ENCODE assay signal across 8 cellular contexts in genomic region chr1:52551476-52552235, GRCh38. TPM values are rescaled to one million over a fixed set of nuclear protein-coding genes. Genes with fewer than 3 reads are reported as not detected.
DNase-seq lines count a peak whose midpoint lies in the region; ATAC-seq and TF ChIP-seq lines count a peak whose summit lies in the region.

No MANE protein-coding gene starts in this region.

- H3K4me2 ChIP-seq in GM23248 (ENCODE audit: unreplicated experiment), result peak overlapping the region; percentile 93

- DNase-seq in GM23248 (peak; percentile 68), NCI-H748 (lab: John Stamatoyannopoulos, UW; ENCODE audit: unreplicated experiment) (peak; percentile 59), left ventricle myocardium inferior (no peak), GOT3 (lab: John Stamatoyannopoulos, UW) (no peak)
- peak; percentile 9 for DNase-seq in activated T-helper 9 cell treated with anti-CD3 and anti-CD28 coated beads, Interleukin-2, amount 50 U/mL, for 16 hours (ENCODE audit: low read depth)

- intact Hi-C loops in left ventricle myocardium inferior (cut with micrococcal nuclease), result no loop called here

- no peak for TF ChIP-seq CTCF in left ventricle myocardium inferior (IDR thresholded peaks at IDR 0.05; ENCODE audit: borderline replicate concordance)

- H3K27ac ChIP-seq in GM23248 (peak overlapping the region; percentile 50), left ventricle myocardium inferior (replicated peaks) (peak overlapping the region; percentile 89), skeletal muscle tissue (ENCODE audit: low read depth, low read length) (peak overlapping the region; percentile 94)

- H3K79me2 ChIP-seq in GM23248 (ENCODE audit: insufficient read depth), result peaks cover 58% of the 10 kb centered on the region

- H3K9me3 ChIP-seq in GM23248 (ENCODE audit: low read depth), result no peaks in the 10 kb centered on the region
- H3K9me3 ChIP-seq in left ventricle myocardium inferior (replicated peaks), result no peaks in the 10 kb centered on the region
- no peaks in the 10 kb centered on the region for H3K9me3 ChIP-seq in skeletal muscle tissue (ENCODE audit: control insufficient read depth in 3 of 3, low read length in 3 of 3)

- H3K4me1 ChIP-seq in GM23248 (ENCODE audit: insufficient read depth) (peaks cover 17% of the 10 kb centered on the region), left ventricle myocardium inferior (peaks cover 42% of the 10 kb centered on the region), skeletal muscle tissue (ENCODE audit: control insufficient read depth in 3 of 3, insufficient read depth in 3 of 3, low read length in 3 of 3) (peaks cover 3 to 23% (median 12%) of the 10 kb centered on the region in 3 donors)

- peak overlapping the region; percentile 87 for H3K4me3 ChIP-seq in GM23248
- H3K4me3 ChIP-seq in left ventricle myocardium inferior, result peak overlapping the region; percentile 98
- peak overlapping the region; percentile 85 to 90 (median 90) for H3K4me3 ChIP-seq in skeletal muscle tissue (ENCODE audit: low read length in 3 of 3)

- H3K27me3 ChIP-seq in GM23248 (replicated peaks; ENCODE audit: insufficient read depth) (no peaks in the 10 kb centered on the region), left ventricle myocardium inferior (ENCODE audit: low read depth) (no peaks in the 10 kb centered on the region), skeletal muscle tissue (ENCODE audit: control insufficient read depth in 3 of 3, insufficient read depth in 3 of 3, low read length in 3 of 3) (no peaks in the 10 kb centered on the region)

- H3K9ac ChIP-seq in GM23248 (peak overlapping the region; percentile 86), skeletal muscle tissue (ENCODE audit: low read depth in 1 of 3, low read length in 3 of 3) (peak overlapping the region; percentile 93 to 97 (median 95))

- in situ Hi-C loops in GM23248 (cut with MboI), result no loop called here

- peaks cover 25% of the 10 kb centered on the region for H3F3A ChIP-seq in GM23248 (ENCODE audit: insufficient read depth)

- no peaks in the 10 kb centered on the region for H3K9me2 ChIP-seq in GM23248 (ENCODE audit: insufficient read depth)

- ATAC-seq in GM18873 (IDR thresholded peaks at IDR 0.05; ENCODE audit: low FRiP score, unreplicated experiment) (no peak), HG02571 (IDR thresholded peaks at IDR 0.05; ENCODE audit: unreplicated experiment) (no peak)

- H3K36me3 ChIP-seq in GM23248 (ENCODE audit: low read depth), result no peaks in the 10 kb centered on the region
- no peaks in the 10 kb centered on the region for H3K36me3 ChIP-seq in left ventricle myocardium inferior
- H3K36me3 ChIP-seq in skeletal muscle tissue (ENCODE audit: control insufficient read depth in 3 of 3, insufficient read depth in 3 of 3, low read length in 3 of 3), result no peaks in the 10 kb centered on the region

- WGBS in GM23248 (ENCODE audit: low coverage in 1 of 2, low lambda C conversion rate in 2 of 2, missing lambda C conversion rate in 2 of 2), 2 experiments, result 16% methylated on average over 20 of the region's 20 CpGs

- peak overlapping the region; percentile 91 for H2AFZ ChIP-seq in GM23248

- H4K20me1 ChIP-seq in GM23248 (ENCODE audit: insufficient read depth), result no peaks in the 10 kb centered on the region

RNA-seq across cellular contexts. Expression of gene TUT4, which starts 1.2 kb away (rescaled TPM):
- 14.9 and 29.1 TPM in 2 replicates for total RNA-seq in GM23248 (2014; rRNA removed; shearing (Covaris generic))
- 13.9 and 18.9 TPM in 2 replicates for polyA plus RNA-seq in GM23248 (2016; fragmentation: Nextera tagmentation; extraction: Ambion mirVana)
- 30.9 TPM for total RNA-seq in left ventricle myocardium inferior
- total RNA-seq in skeletal muscle tissue, result 103 TPM

RNA-seq across cellular contexts. Expression of gene GPX7, which starts 50.5 kb away (rescaled TPM):
- 38.7 and 44.7 TPM in 2 replicates for total RNA-seq in GM23248 (2014; rRNA removed; shearing (Covaris generic))
- polyA plus RNA-seq in GM23248 (2016; fragmentation: Nextera tagmentation; extraction: Ambion mirVana), result 36.1 and 39.7 TPM in 2 replicates
- total RNA-seq in left ventricle myocardium inferior (5.2 TPM), skeletal muscle tissue (96.0 TPM)

Comparison
In these comparisons a context has a peak if more than half of its experiments do, and no peak if none do; other contexts are left out.
1. DNase-seq: peak in GM23248 (single experiment), NCI-H748 (single experiment) and activated T-helper 9 cell treated with anti-CD3 and anti-CD28 coated beads, Interleukin-2, amount 50 U/mL, for 16 hours (single experiment); none in left ventricle myocardium inferior (single experiment) and GOT3 (single experiment).
2. Peak in every context shown above with its lines, with median percentiles within 50 percentile points of each other: H3K27ac ChIP-seq and H3K4me3 ChIP-seq.